Comparison of ENCODE assay signal across 1 cellular context in genomic region chr10:5570007-5570655, GRCh38.
TF ChIP-seq lines count a peak whose summit lies in the region.

No MANE protein-coding gene starts in this region.

TF ChIP-seq in GM23338, 12 proteins besides CTCF, POLR2A, EP300 and RAD21 (continued from another document):
- no peak for TF ChIP-seq ZNF462 (CRISPR knock-in tag; IDR thresholded peaks at IDR 0.05)
- no peak for TF ChIP-seq NANOG (IDR thresholded peaks at IDR 0.05; ENCODE audit: borderline replicate concordance)
- no peak for TF ChIP-seq ZNF114 (CRISPR knock-in tag; IDR thresholded peaks at IDR 0.05)
- TF ChIP-seq POLR2AphosphoS5 (IDR thresholded peaks at IDR 0.05; ENCODE audit: low read depth) = no peak
- no peak for TF ChIP-seq EZH2phosphoT487 (IDR thresholded peaks at IDR 0.05; ENCODE audit: unreplicated experiment)
- no peak for TF ChIP-seq EZH2 (IDR thresholded peaks at IDR 0.05; ENCODE audit: low read depth, unreplicated experiment)
- TF ChIP-seq ZNF331 (CRISPR knock-in tag; IDR thresholded peaks at IDR 0.05; ENCODE audit: low read depth) = no peak
- TF ChIP-seq REST (IDR thresholded peaks at IDR 0.05; ENCODE audit: unreplicated experiment) = no peak
- no peak for TF ChIP-seq CREB1 (CRISPR knock-in tag; IDR thresholded peaks at IDR 0.05; ENCODE audit: low read depth)
